Comparison of ENCODE assay signal across 8 cellular contexts in genomic region chr11:65781152-65781961, GRCh38. TPM values are rescaled to one million over a fixed set of nuclear protein-coding genes. Genes with fewer than 3 reads are reported as not detected.
DNase-seq lines count a peak whose midpoint lies in the region; ATAC-seq and TF ChIP-seq lines count a peak whose summit lies in the region.

No MANE protein-coding gene starts in this region.

- no peaks in the 10 kb centered on the region; the same call in 1 of the 2 replicates for H3K36me3 ChIP-seq in Caco-2 (ENCODE audit: control insufficient read depth, insufficient read depth, low read length)

- CTCF ChIA-PET in Caco-2 (lab: Charles Lee): interaction anchor here (0.6 to 3.0 kb wide), 8 partner anchors 11 to 106 kb away, joined by 3 to 23 read pairs (median 6); partner anchors contain the start of genes CFL1, FIBP and KAT5

- peaks cover 14% of the 10 kb centered on the region for H3K4me1 Mint-ChIP-seq in Caco-2 (ENCODE audit: low read depth, unreplicated experiment)

- peaks cover 25% of the 10 kb centered on the region for H3K4me1 ChIP-seq in Caco-2

- TF ChIP-seq CTCF in Caco-2 (IDR thresholded peaks at IDR 0.05; ENCODE audit: insufficient read depth in 1 of 2, low read depth in 1 of 2, low read length in 1 of 2, severe bottlenecking in 1 of 2, unreplicated experiment in 1 of 2): no peak
- TF ChIP-seq CTCF in astrocyte of the spinal cord (IDR thresholded peaks at IDR 0.05; ENCODE audit: low read depth, low read length): no peak

- H3K4me3 Mint-ChIP-seq in Caco-2 (ENCODE audit: unreplicated experiment): peak overlapping the region; percentile 91

- intact Hi-C loops in Caco-2 (cut with micrococcal nuclease; ENCODE audit: unreplicated experiment): loop anchor here (2.0 kb wide), 2 partner anchors 35 to 69 kb away; partner anchors contain the start of gene KAT5

- H3K4me3 ChIP-seq in Caco-2 (ENCODE audit: low read depth, low read length) (peak overlapping the region; percentile 56), astrocyte of the spinal cord (ENCODE audit: low read depth, low read length) (peak overlapping the region; percentile 42)

- BruUV-seq in Caco-2 (replicated peaks; lab: Mats Ljungman, UMichigan): no TSS peak

- ATAC-seq in GM19324 (IDR thresholded peaks at IDR 0.05; ENCODE audit: low FRiP score, unreplicated experiment): peak; percentile 30
- peak; percentile 33 for ATAC-seq in HG03460 (IDR thresholded peaks at IDR 0.05; ENCODE audit: unreplicated experiment)
- ATAC-seq in stimulated activated naive CD8-positive, alpha-beta T cell treated with anti-CD3 and anti-CD28 coated beads, Interleukin-15, Interleukin-2, amounts not matched to agents 100 U/mL and 50 U/mL, for 24 hours: peak; percentile 29
- no peak for ATAC-seq in HG03469 (IDR thresholded peaks at IDR 0.05; ENCODE audit: unreplicated experiment)

- no peaks in the 10 kb centered on the region for H3K27me3 Mint-ChIP-seq in Caco-2 (ENCODE audit: insufficient read depth, unreplicated experiment)

- DNase-seq in Caco-2 (peak in 1 of 2 experiments; percentile 43), astrocyte of the spinal cord (ENCODE audit: low read depth, low spot score) (no peak), iPS-NIHi7 (ENCODE audit: extremely low spot score) (peak; percentile 70), SW 1271 (lab: John Stamatoyannopoulos, UW) (no peak)
- DNase-seq in stimulated activated naive CD8-positive, alpha-beta T cell treated with anti-CD3 and anti-CD28 coated beads, Interleukin-15, Interleukin-2, amounts not matched to agents 100 U/mL and 50 U/mL, for 24 hours: no peak

- POLR2A ChIA-PET in Caco-2 (lab: Charles Lee): interaction anchor here (2.0 kb wide), 1 partner anchor 36 kb away, joined by 9 read pairs; no protein-coding TSS in a partner anchor

- no peak overlapping the region for H3K27ac Mint-ChIP-seq in Caco-2 (ENCODE audit: unreplicated experiment)

- in situ Hi-C loops in astrocyte of the spinal cord (cut with HindIII; ENCODE audit: low sequenced_read_pairs): no loop called here

- no peaks in the 10 kb centered on the region for H3K27me3 ChIP-seq in Caco-2 (replicated peaks; ENCODE audit: control insufficient read depth, insufficient read depth, low read length)

- H3K36me3 Mint-ChIP-seq in Caco-2 (ENCODE audit: insufficient read depth, unreplicated experiment): peaks cover 18% of the 10 kb centered on the region

- no peaks in the 10 kb centered on the region for H3K9me3 ChIP-seq in Caco-2

- H3K9me3 Mint-ChIP-seq in Caco-2 (ENCODE audit: unreplicated experiment): no peaks in the 10 kb centered on the region

RNA-seq across cellular contexts. Expression of gene AP5B1, which starts 0.6 kb away (rescaled TPM):
- total RNA-seq in Caco-2 (2022): 18.2 and 19.3 TPM in 2 replicates

RNA-seq across cellular contexts. Expression of gene OVOL1, which starts 5.5 kb away (rescaled TPM):
- total RNA-seq in Caco-2 (2022): 19.5 and 21.2 TPM in 2 replicates

RNA-seq across cellular contexts. Expression of gene SNX32, which starts 52.4 kb away (rescaled TPM):
- not detected in 2 replicates for total RNA-seq in Caco-2 (2022)
